ENCODE assay signal across 8 cellular contexts in genomic region chr3:66989860-66990696, GRCh38. TPM values are rescaled to one million over a fixed set of nuclear protein-coding genes. Genes with fewer than 3 reads are reported as not detected.
DNase-seq lines count a peak whose midpoint lies in the region; TF ChIP-seq lines count a peak whose summit lies in the region.

No MANE protein-coding gene starts in this region.

- H3K9me3 ChIP-seq in breast epithelium = no peaks in the 10 kb centered on the region
- H3K9me3 ChIP-seq in right atrium auricular region = no peaks in the 10 kb centered on the region
- no peaks in the 10 kb centered on the region for H3K9me3 ChIP-seq in CD8-positive, alpha-beta memory T cell (ENCODE audit: low read length)

- H3K27ac Mint-ChIP-seq in MCF 10A (ENCODE audit: low read depth, unreplicated experiment) (no peak overlapping the region), HFFc6 (no peak overlapping the region)
- H3K27ac Mint-ChIP-seq in CD8-positive, alpha-beta memory T cell = no peak overlapping the region

- H3K4me1 ChIP-seq in breast epithelium (no peaks in the 10 kb centered on the region), right atrium auricular region (no peaks in the 10 kb centered on the region)
- H3K4me1 ChIP-seq in CD8-positive, alpha-beta memory T cell (ENCODE audit: insufficient read depth, low read length) = no peaks in the 10 kb centered on the region

- H3K4me3 Mint-ChIP-seq in MCF 10A (ENCODE audit: unreplicated experiment) (no peak overlapping the region), HFFc6 (no peak overlapping the region)
- H3K4me3 Mint-ChIP-seq in CD8-positive, alpha-beta memory T cell = no peak overlapping the region

- H3K9me3 Mint-ChIP-seq in MCF 10A (ENCODE audit: unreplicated experiment) (no peaks in the 10 kb centered on the region), HFFc6 (no peaks in the 10 kb centered on the region)
- H3K9me3 Mint-ChIP-seq in CD8-positive, alpha-beta memory T cell = no peaks in the 10 kb centered on the region

- BruUV-seq in MCF 10A (replicated peaks; lab: Mats Ljungman, UMichigan) = no TSS peak

- H3K27me3 ChIP-seq in breast epithelium (peaks cover 0 to 11% of the 10 kb centered on the region in 2 donors), right atrium auricular region (no peaks in the 10 kb centered on the region)
- no peaks in the 10 kb centered on the region for H3K27me3 ChIP-seq in CD8-positive, alpha-beta memory T cell (ENCODE audit: insufficient read depth, low read length, poor library complexity, severe bottlenecking)

- intact Hi-C loops in MCF 10A (cut with micrococcal nuclease) = no loop called here
- intact Hi-C loops in breast epithelium (cut with DNase I; ENCODE audit: low total_unique reads) = loop anchor here (10.0 kb wide), 1 partner anchor 1345 kb away; no protein-coding TSS in a partner anchor

- POLR2A ChIA-PET in MCF 10A (lab: Yijun Ruan, JAX) = no interaction called here
- POLR2A ChIA-PET in CD8-positive, alpha-beta memory T cell (lab: Charles Lee) = no interaction called here

- peak; percentile 13 for TF ChIP-seq CTCF in MCF 10A (IDR thresholded peaks at IDR 0.05; ENCODE audit: unreplicated experiment)
- TF ChIP-seq CTCF in breast epithelium (IDR thresholded peaks at IDR 0.05) = no peak
- peak; percentile 50 for TF ChIP-seq CTCF in HFFc6 (IDR thresholded peaks at IDR 0.05)
- TF ChIP-seq CTCF in right atrium auricular region (IDR thresholded peaks at IDR 0.05) = peak; percentile 45 to 63

- no peak for TF ChIP-seq POLR2A in breast epithelium (IDR thresholded peaks at IDR 0.05)

- CTCF ChIA-PET in MCF 10A (lab: Yijun Ruan, JAX) = interaction anchor here (0.6 to 4.1 kb wide), 7 partner anchors 13 to 174 kb away, joined by 3 to 45 read pairs (median 3); no protein-coding TSS in a partner anchor
- CTCF ChIA-PET in CD8-positive, alpha-beta memory T cell (lab: Charles Lee) = interaction anchor here (1.1 to 5.8 kb wide), 6 partner anchors 9 to 124 kb away, joined by 3 to 32 read pairs (median 4); no protein-coding TSS in a partner anchor

- no peak overlapping the region for H3K4me3 ChIP-seq in breast epithelium
- peak overlapping the region; percentile 7 to 19 for H3K4me3 ChIP-seq in right atrium auricular region
- H3K4me3 ChIP-seq in CD8-positive, alpha-beta memory T cell (ENCODE audit: low read length) = no peak overlapping the region

- DNase-seq in MCF 10A (ENCODE audit: unreplicated experiment) = peak; percentile 22
- no peak for DNase-seq in breast epithelium (ENCODE audit: low spot score in 2 of 2)
- DNase-seq in HFFc6 = no peak
- DNase-seq in NAMALWA (ENCODE audit: low spot score) = peak; percentile 37
- DNase-seq in right atrium auricular region (ENCODE audit: low spot score) = no peak
- DNase-seq in SKM-1 treated with dmso at 0.1 percent for 144 hours (lab: John Stamatoyannopoulos, UW; ENCODE audit: unreplicated experiment) = no peak
- DNase-seq in CD8-positive, alpha-beta memory T cell = no peak
- no peak for DNase-seq in activated CD8-positive, alpha-beta memory T cell treated with anti-CD3 and anti-CD28 coated beads for 24 hours

- H3K36me3 Mint-ChIP-seq in MCF 10A (ENCODE audit: insufficient read depth, unreplicated experiment) (no peaks in the 10 kb centered on the region), HFFc6 (ENCODE audit: low read depth) (no peaks in the 10 kb centered on the region)
- H3K36me3 Mint-ChIP-seq in CD8-positive, alpha-beta memory T cell = no peaks in the 10 kb centered on the region

- H3K4me1 Mint-ChIP-seq in MCF 10A (ENCODE audit: insufficient read depth, unreplicated experiment) (no peaks in the 10 kb centered on the region), HFFc6 (ENCODE audit: low read depth) (peaks cover 13% of the 10 kb centered on the region)
- H3K4me1 Mint-ChIP-seq in CD8-positive, alpha-beta memory T cell = no peaks in the 10 kb centered on the region

- H3K27ac ChIP-seq in breast epithelium (no peak overlapping the region), right atrium auricular region (no peak overlapping the region)
- H3K27ac ChIP-seq in CD8-positive, alpha-beta memory T cell (ENCODE audit: low read depth, low read length) = no peak overlapping the region

- H3K27me3 Mint-ChIP-seq in MCF 10A (ENCODE audit: insufficient read depth, unreplicated experiment) = peaks cover 26% of the 10 kb centered on the region
- peaks cover 4% of the 10 kb centered on the region; the same call in 1 of the 2 replicates for H3K27me3 Mint-ChIP-seq in HFFc6 (ENCODE audit: insufficient read depth)
- H3K27me3 Mint-ChIP-seq in CD8-positive, alpha-beta memory T cell = peaks cover 18 to 28% of the 10 kb centered on the region in 2 donors

- H3K36me3 ChIP-seq in breast epithelium (no peaks in the 10 kb centered on the region), right atrium auricular region (no peaks in the 10 kb centered on the region)
- no peaks in the 10 kb centered on the region for H3K36me3 ChIP-seq in CD8-positive, alpha-beta memory T cell (ENCODE audit: insufficient read depth, low read length)

RNA-seq across cellular contexts. Expression of gene KBTBD8, which starts 8.0 kb away (rescaled TPM):
- total RNA-seq in MCF 10A (2022) = 1.7 and 4.3 TPM in 2 replicates
- total RNA-seq in breast epithelium = 1 to 10 TPM in 2 of 3 donors, under 1 TPM in 1; 0.96 to 1.6 (median 1.6) TPM
- total RNA-seq in HFFc6 (2021; fragmentation: NEBNext Ultra II Directional; extraction: Animal tissue kit (Norgen Biotek cat#: 25700)) = 1 to 10 TPM; 1.3 to 2.4 (median 1.7) TPM
- 1 to 10 TPM; 4.4 to 6.9 TPM for total RNA-seq in right atrium auricular region
- 10 to 100 TPM; 21.9 to 23.3 TPM for total RNA-seq in CD8-positive, alpha-beta memory T cell
- 3.6 TPM for polyA plus RNA-seq in CD8-positive, alpha-beta memory T cell

Comparison
In these comparisons a context has a peak if more than half of its experiments do, and no peak if none do; other contexts are left out.
1. DNase-seq: peak in MCF 10A (single experiment) and NAMALWA (single experiment); none in breast epithelium (0 of 2), HFFc6 (single experiment), right atrium auricular region (single experiment), SKM-1 treated with dmso at 0.1 percent for 144 hours (single experiment), CD8-positive, alpha-beta memory T cell (0 of 5) and activated CD8-positive, alpha-beta memory T cell treated with anti-CD3 and anti-CD28 coated beads for 24 hours (single experiment).
2. CTCF ChIP-seq: peak in MCF 10A (single experiment), HFFc6 (single experiment) and right atrium auricular region (2 of 2); none in breast epithelium (0 of 3).
3. H3K4me3 ChIP-seq: peak in right atrium auricular region (2 of 2); none in breast epithelium (0 of 3) and CD8-positive, alpha-beta memory T cell (single experiment).